In genomic region chr15:91997163-91997562, GRCh38 we compare ENCODE assay signal across 33 cellular contexts.
"Had no signal": no experiment of that assay in that cellular context is flagged by ENCODE, and none has a peak within 500 bp of the region (broad histone marks: within the 10 kb centered on the region; RNA-seq: fewer than 3 reads in every experiment).

No MANE protein-coding gene starts in this region.

- H3K27me3 ChIP-seq: adrenal gland, ascending aorta, body of pancreas, brain microvascular endothelial cell, breast epithelium, cardiac muscle cell had no signal

- FAIRE-seq: astrocyte, bronchial epithelial cell had no signal

- ATAC-seq: activated naive CD4-positive, alpha-beta T cell treated with anti-CD3 and anti-CD28 coated beads, Interleukin-2, amount 50 U/mL, for 72 hours; activated naive CD8-positive, alpha-beta T cell treated with anti-CD3 and anti-CD28 coated beads, Interleukin-2, amount 50 U/mL, for 24 hours; activated T-cell treated with anti-CD3 and anti-CD28 coated beads, Interleukin-2, amount 50 U/mL, for 4 hours; activated T-cell treated with anti-CD3 and anti-CD28 coated beads, Interleukin-2, amount 50 U/mL, for 72 hours; activated T-helper 17 cell treated with anti-CD3 and anti-CD28 coated beads, Interleukin-2, amount 50 U/mL, for 72 hours; body of pancreas had no signal

- H3K27ac ChIP-seq: adrenal gland, ascending aorta, body of pancreas, brain microvascular endothelial cell, breast epithelium, cardiac muscle cell had no signal

- H3K36me3 ChIP-seq: adrenal gland, ascending aorta, brain microvascular endothelial cell, breast epithelium, cardiac muscle cell had no signal

- DNase-seq: activated effector memory CD4-positive, alpha-beta T cell treated with anti-CD3 and anti-CD28 coated beads, Interleukin-2, amount 50 U/mL, for 16 hours; activated effector memory CD4-positive, alpha-beta T cell treated with Interleukin-2 at 50 U/mL for 16 hours; activated gamma-delta T cell; activated gamma-delta T cell treated with Interleukin-2 at 50 U/mL for 16 hours; activated naive CD4-positive, alpha-beta T cell; activated naive CD4-positive, alpha-beta T cell treated with anti-CD3 and anti-CD28 coated beads for 36 hours; activated naive CD4-positive, alpha-beta T cell treated with anti-CD3 and anti-CD28 coated beads, Interleukin-2, amount 10 ng/mL, durations not matched to agents 7 days and 5 days; activated naive CD4-positive, alpha-beta T cell treated with anti-CD3 and anti-CD28 coated beads, Interleukin-2, amount 50 U/mL, for 16 hours; activated naive CD4-positive, alpha-beta T cell treated with Interleukin-2 at 50 U/mL for 16 hours; activated naive CD8-positive, alpha-beta T cell treated with anti-CD3 and anti-CD28 coated beads for 36 hours; activated naive CD8-positive, alpha-beta T cell treated with anti-CD3 and anti-CD28 coated beads, Interleukin-2, amount 10 ng/mL, durations not matched to agents 7 days and 5 days; activated naive CD8-positive, alpha-beta T cell treated with anti-CD3 and anti-CD28 coated beads, Interleukin-2, amount 50 U/mL, for 24 hours; activated T-cell treated with anti-CD3 and anti-CD28 coated beads, Interleukin-2, amount 50 U/mL, for 24 hours; activated T-cell treated with anti-CD3 and anti-CD28 coated beads, Interleukin-2, amount 50 U/mL, for 4 hours; activated T-cell treated with anti-CD3 and anti-CD28 coated beads, Interleukin-2, amount 50 U/mL, for 48 hours; activated T-cell treated with anti-CD3 and anti-CD28 coated beads, Interleukin-2, amount 50 U/mL, for 72 hours; adrenal gland; amniotic stem cell; amygdala; anterior cingulate cortex; aorta; body of pancreas; brain microvascular endothelial cell; caudate nucleus; central memory CD4-positive, alpha-beta T cell; cerebellar nuclear complex had no signal

- H3K4me1 ChIP-seq: ascending aorta, body of pancreas, breast epithelium had no signal

- H3K9me3 ChIP-seq: adrenal gland, ascending aorta, body of pancreas, breast epithelium had no signal

- H3K4me3 ChIP-seq: adrenal gland, ascending aorta, body of pancreas, breast epithelium, cardiac muscle cell had no signal
